In genomic region chr1:207510444-207510843, GRCh38 we compare ENCODE assay signal across 26 cellular contexts. TPM values are rescaled to one million over a fixed set of nuclear protein-coding genes. Genes with fewer than 3 reads are reported as not detected.
"Had no signal": no experiment of that assay in that cellular context is flagged by ENCODE, and none has a peak within 500 bp of the region (broad histone marks: within the 10 kb centered on the region; RNA-seq: fewer than 3 reads in every experiment).

No MANE protein-coding gene starts in this region.

- H3K27ac ChIP-seq: RWPE1 had no signal

- DNase-seq: KBM-7, MV-4-11, NCI-H1048, NCI-H1105, NCI-H1417, NCI-H1436 treated with DMSO at 0.1 percent for 48 hours, NCI-H1694, NCI-H187 treated with DMSO at 0.1 percent for 48 hours, NCI-H2029 treated with DMSO at 0.1 percent for 48 hours, NCI-H2171 treated with DMSO at 0.1 percent for 48 hours, NCI-H345, NCI-H446 treated with DMSO at 0.1 percent for 48 hours, NCI-H510A treated with DMSO at 0.1 percent for 48 hours, NCI-H526 treated with DMSO at 0.1 percent for 48 hours, NCI-H774, PC-3, SHP77 had no signal

- H3K4me1 Mint-ChIP-seq: IgD-negative memory B cell had no signal

- ATAC-seq: Panc1, PC-3, SK-N-SH treated with all-trans-retinoic acid at 6 μM for 48 hours had no signal

- H3K4me3 Mint-ChIP-seq: IgD-negative memory B cell had no signal

- H3K9me3 Mint-ChIP-seq: IgD-negative memory B cell had no signal

- H3K27me3 Mint-ChIP-seq: IgD-negative memory B cell had no signal

RNA-seq across cellular contexts. Expression of gene CR1, which starts 14.5 kb away (rescaled TPM):
- total RNA-seq: HT-29, LHCN-M2, MCF 10A, OCI-LY7, PC-3, SK-MEL-5 had no signal

RNA-seq across cellular contexts. Expression of gene CR2, which starts 56.3 kb away (rescaled TPM):
- total RNA-seq: HT-29, LHCN-M2, MCF 10A, PC-3, SK-MEL-5 had no signal
